In genomic region chr1:16921391-16922185, GRCh38 we compare ENCODE assay signal across 8 cellular contexts. TPM values are rescaled to one million over a fixed set of nuclear protein-coding genes. Genes with fewer than 3 reads are reported as not detected.
DNase-seq lines count a peak whose midpoint lies in the region; ATAC-seq, FAIRE-seq and TF ChIP-seq lines count a peak whose summit lies in the region.

Gene CROCC (plus strand): TSS chr1:16921931. CDS start chr1:16922019, 88 bp downstream.

- no peak within 1 kb of the TSS for H2BK120ac ChIP-seq in H1 (replicated peaks; ENCODE audit: low read depth, low read length)

- H2BK5ac ChIP-seq in H1 (ENCODE audit: low read depth, low read length): peak within 1 kb of the TSS; percentile 71; the same call in 1 of the 2 replicates

- peak within 1 kb of the TSS; percentile 55; the same call in 1 of the 2 replicates for H3K18ac ChIP-seq in H1 (ENCODE audit: extremely low read depth, low read length)

- TF ChIP-seq RAD21 in H1 (IDR thresholded peaks at IDR 0.05 in 1 of 2, conservative IDR thresholded peaks at IDR 0.05 in 1 of 2; ENCODE audit: low read depth in 2 of 2, low read length in 2 of 2): 0 out of 4 replicates have a peak, but pooled peaks of 1 of the 2 experiments have one; percentile 14

- H2BK20ac ChIP-seq in H1 (ENCODE audit: low read length): 0 out of 2 replicates have a peak within 1 kb of the TSS, but pooled peaks have one; percentile 32

- intact Hi-C loops in T-helper 2 cell treated with Interferon-gamma antibody and Interleukin-4, amounts not matched to agents 100 ng/mL and 5 ng/mL, for 36 hours (cut with micrococcal nuclease): no loop called here

- peaks cover 2% of the 10 kb centered on the region in 2 experiments for H4K20me1 ChIP-seq in H1 (replicated peaks in 1 of 2; ENCODE audit: control insufficient read depth in 1 of 2, insufficient read depth in 2 of 2, low read length in 2 of 2)

- H4K8ac ChIP-seq in H1 (ENCODE audit: extremely low read depth, insufficient read depth, low read length): peak within 1 kb of the TSS; percentile 69

- H3K9ac ChIP-seq in HUES64 (ENCODE audit: low read depth, low read length) (peak within 1 kb of the TSS; percentile 59), H1 (replicated peaks in 1 of 4; ENCODE audit: extremely low read depth in 1 of 4, low read depth in 3 of 4, low read length in 3 of 4) (peak within 1 kb of the TSS in 3 of 4 experiments; percentile 9 to 45 (median 23); a peak in 4 of 7 replicates)

- no peaks in the 10 kb centered on the region for H3K36me3 ChIP-seq in BE2C
- no peaks in the 10 kb centered on the region for H3K36me3 ChIP-seq in HUES64 (ENCODE audit: insufficient read depth, low read length)
- H3K36me3 ChIP-seq in H1 (ENCODE audit: control insufficient read depth in 2 of 4, insufficient read depth in 4 of 4, low read length in 3 of 4): no peaks in the 10 kb centered on the region

- H3K27me3 ChIP-seq in BE2C: no peaks in the 10 kb centered on the region
- H3K27me3 ChIP-seq in HUES64 (ENCODE audit: insufficient read depth, low read length): no peaks in the 10 kb centered on the region
- H3K27me3 ChIP-seq in H1 (replicated peaks in 1 of 4; ENCODE audit: control insufficient read depth in 3 of 4, extremely low read depth in 1 of 4, insufficient read depth in 3 of 4, low read length in 3 of 4): no peaks in the 10 kb centered on the region

- peak; percentile 98 for FAIRE-seq in H1 (lab: Jason Lieb, UNC)

- TF ChIP-seq CTCF in BE2C (IDR thresholded peaks at IDR 0.05; ENCODE audit: low read depth, low read length) (no peak), H1 (IDR thresholded peaks at IDR 0.05; ENCODE audit: control extremely low read depth in 1 of 3, insufficient read depth in 1 of 3, low read depth in 1 of 3, low read length in 3 of 3) (peak in 1 of 3 experiments; percentile 13; a peak in 1 of 4 replicates)

- H3K4me1 ChIP-seq in BE2C (no peaks in the 10 kb centered on the region; the same call in 1 of the 2 replicates), HUES64 (ENCODE audit: insufficient read depth, low read length) (peaks cover 6% of the 10 kb centered on the region; the same call in 1 of the 2 replicates), H1 (replicated peaks in 1 of 4; ENCODE audit: control insufficient read depth in 3 of 4, insufficient read depth in 4 of 4, low read length in 3 of 4) (peaks cover 0 to 29% (median 16%) of the 10 kb centered on the region in 4 experiments; a peak in 6 of 7 replicates)

- H3K4me2 ChIP-seq in H1 (ENCODE audit: insufficient read depth in 1 of 2, low read depth in 2 of 2, low read length in 2 of 2): peak within 1 kb of the TSS; percentile 82 to 90

- peak within 1 kb of the TSS; percentile 62 for H3K56ac ChIP-seq in H1 (replicated peaks; ENCODE audit: insufficient read length, low read depth, low read length)

- no peaks in the 10 kb centered on the region for H3K9me3 ChIP-seq in BE2C
- no peaks in the 10 kb centered on the region for H3K9me3 ChIP-seq in HUES64 (ENCODE audit: insufficient read depth, low read depth, low read length)
- no peaks in the 10 kb centered on the region for H3K9me3 ChIP-seq in H1 (ENCODE audit: insufficient read depth in 2 of 2, low read depth in 1 of 2, low read length in 1 of 2)

- peak within 1 kb of the TSS; percentile 43 for H3K27ac ChIP-seq in HUES64 (ENCODE audit: low read depth, low read length)
- 0 out of 2 replicates have a peak within 1 kb of the TSS, but pooled peaks have one; percentile 32 for H3K27ac ChIP-seq in H1 (ENCODE audit: low read depth, low read length)

- TF ChIP-seq POLR2A in H1 (IDR thresholded peaks at IDR 0.05; ENCODE audit: control extremely low read depth in 1 of 2, low read depth in 2 of 2, low read length in 2 of 2): peak in 1 of 2 experiments; percentile 83; a peak in 2 of 3 replicates

- CTCF ChIA-PET in H1 (lab: Charles Lee; ENCODE audit: partially characterized antibody): interaction anchor here (0.7 to 1.6 kb wide), 11 partner anchors 9 to 301 kb away, joined by 3 to 6 read pairs (median 4); no protein-coding TSS in a partner anchor

- WGBS in HUES64: 14% methylated on average over 17 of the region's 17 CpGs
- 10% methylated on average over 17 of the region's 17 CpGs; no CpG with 5 or more reads in 1 of the 2 experiments for WGBS in H1 (ENCODE audit: extremely low coverage in 1 of 2, insufficient coverage in 1 of 2, insufficient read length in 1 of 2, insufficient replicate concordance in 2 of 2, low coverage in 1 of 2, low lambda C conversion rate in 2 of 2, missing lambda C conversion rate in 1 of 2), 2 experiments

- peak within 1 kb of the TSS; percentile 60; the same call in 1 of the 2 replicates for H2AFZ ChIP-seq in H1 (ENCODE audit: low read length)

- H2BK15ac ChIP-seq in H1 (ENCODE audit: low read length): peak within 1 kb of the TSS; percentile 93; the same call in 1 of the 2 replicates

- H3K23ac ChIP-seq in H1 (ENCODE audit: insufficient read length): peak within 1 kb of the TSS; percentile 84

- H2BK12ac ChIP-seq in H1 (ENCODE audit: low read depth, low read length): peak within 1 kb of the TSS; percentile 75; the same call in 1 of the 2 replicates

- no peak within 1 kb of the TSS for H2AK5ac ChIP-seq in H1 (ENCODE audit: low read depth, low read length)

- H3K4me3 ChIP-seq in BE2C (ENCODE audit: low read depth, low read length) (peak within 1 kb of the TSS; percentile 46), HUES64 (ENCODE audit: low read length) (peak within 1 kb of the TSS; percentile 60), H1 (ENCODE audit: extremely low read depth in 1 of 4, insufficient read depth in 2 of 4, low read depth in 3 of 4, low read length in 4 of 4) (peak within 1 kb of the TSS; percentile 42 to 79 (median 54))

- peak within 1 kb of the TSS; percentile 95 for H3K4ac ChIP-seq in H1 (replicated peaks; ENCODE audit: insufficient read length, low read depth, low read length)

- peak within 1 kb of the TSS; percentile 83 for H4K91ac ChIP-seq in H1 (replicated peaks; ENCODE audit: insufficient read length, low read length)

- peaks cover 0 to 23% of the 10 kb centered on the region in 2 experiments; a peak in 2 of 4 replicates for H3K79me2 ChIP-seq in H1 (ENCODE audit: control insufficient read depth in 1 of 2, insufficient read depth in 2 of 2, low read length in 2 of 2)

- H3K14ac ChIP-seq in H1 (ENCODE audit: insufficient read length): no peak within 1 kb of the TSS

- peak in 1 of 2 experiments; percentile 56; a peak in 1 of 3 replicates for TF ChIP-seq EP300 in H1 (IDR thresholded peaks at IDR 0.05; ENCODE audit: borderline replicate concordance in 1 of 2, low read depth in 2 of 2, low read length in 2 of 2)

- H3K79me1 ChIP-seq in H1 (ENCODE audit: low read depth, low read length): peaks cover 13% of the 10 kb centered on the region

- peak; percentile 67 for DNase-seq in BE2C
- peak; percentile 75 to 88 for DNase-seq in H1 (ENCODE audit: low read depth in 1 of 2, low spot score in 2 of 2)
- no peak for DNase-seq in mesenteric fat pad (ENCODE audit: low spot score)
- DNase-seq in ureter (ENCODE audit: low spot score): no peak
- DNase-seq in superior temporal gyrus (ENCODE audit: extremely low spot score): no peak

- POLR2A ChIA-PET in H1 (lab: Charles Lee; ENCODE audit: partially characterized antibody): interaction anchor here (0.7 to 1.4 kb wide), 8 partner anchors 10 to 91 kb away, joined by 3 to 10 read pairs (median 3); partner anchors contain the start of genes MFAP2 and RNU1-2

- no peak for ATAC-seq in GM19397 (IDR thresholded peaks at IDR 0.05; ENCODE audit: unreplicated experiment)

- no peak within 1 kb of the TSS for H4K5ac ChIP-seq in H1 (ENCODE audit: insufficient read length, low read depth, low read length)

- H3K23me2 ChIP-seq in H1 (ENCODE audit: low read depth, low read length): peaks cover 4% of the 10 kb centered on the region; the same call in 1 of the 2 replicates

TF ChIP-seq in H1, 55 proteins besides CTCF, POLR2A, EP300 and RAD21 (continues in another document):
- TF ChIP-seq CHD1 (IDR thresholded peaks at IDR 0.05; ENCODE audit: low read depth, low read length): no peak
- TF ChIP-seq TCF12 (IDR thresholded peaks at IDR 0.05; ENCODE audit: low read depth, low read length): 0 out of 2 replicates have a peak, but pooled peaks have one; percentile 80
- no peak for TF ChIP-seq SP4 (IDR thresholded peaks at IDR 0.05; ENCODE audit: low read length)
- peak; percentile 32 for TF ChIP-seq KDM4A (IDR thresholded peaks at IDR 0.05; ENCODE audit: low read depth, low read length, severe bottlenecking)
- peak; percentile 70 for TF ChIP-seq ASH2L (IDR thresholded peaks at IDR 0.05; ENCODE audit: low read length)
- peak; percentile 53; the same call in 1 of the 2 replicates for TF ChIP-seq ATF3 (IDR thresholded peaks at IDR 0.05; ENCODE audit: insufficient read depth, low read depth, low read length)
- 0 out of 2 replicates have a peak, but pooled peaks have one; percentile 48 for TF ChIP-seq RBBP5 (IDR thresholded peaks at IDR 0.05; ENCODE audit: borderline replicate concordance, low read depth, low read length)
- no peak for TF ChIP-seq SAP30 (IDR thresholded peaks at IDR 0.05; ENCODE audit: insufficient read depth, insufficient replicate concordance, low read length)
- no peak for TF ChIP-seq CBX5 (IDR thresholded peaks at IDR 0.05; ENCODE audit: low read depth, low read length)
- no peak for TF ChIP-seq CEBPB (IDR thresholded peaks at IDR 0.05; ENCODE audit: low read depth, low read length)
- TF ChIP-seq GABPA (IDR thresholded peaks at IDR 0.05; ENCODE audit: borderline replicate concordance, insufficient read depth, low read length): no peak
- no peak for TF ChIP-seq NANOG (IDR thresholded peaks at IDR 0.05; ENCODE audit: insufficient read depth, low read depth, low read length, poor library complexity, severe bottlenecking)

RNA-seq across cellular contexts. Expression of gene CROCC, which starts in this region (rescaled TPM):
- polyA plus RNA-seq in BE2C (2012; ENCODE audit: insufficient read depth, insufficient read length, low read depth): 20.4 TPM
- polyA plus RNA-seq in HUES64 (2013, experiment 1 of 2): 20.0 TPM
- polyA plus RNA-seq in HUES64 (2013, experiment 2 of 2): 23.8 TPM
- 25.5 and 26.1 TPM in 2 replicates for total RNA-seq in T-helper 2 cell treated with Interferon-gamma antibody and Interleukin-4, amounts not matched to agents 100 ng/mL and 5 ng/mL, for 36 hours
- 39.5 and 42.3 TPM in 2 replicates for total RNA-seq in H1 (2021; fragmentation: NEBNext Ultra II Directional; extraction: Animal tissue kit (Norgen Biotek cat#: 25700))
- polyA plus RNA-seq in H1 (2011; rRNA removed): 12.1 and 24.9 TPM in 2 replicates
- 35.6 TPM for polyA plus RNA-seq in H1 (2011; cell fraction: cytosol; rRNA removed)
- 147 TPM for polyA plus RNA-seq in H1 (2011; cell fraction: nucleus; rRNA removed)
- 32.4 to 53.1 TPM (median 44.9 TPM) in 4 replicates for polyA plus RNA-seq in H1 (2012, experiment 1 of 2)
- polyA plus RNA-seq in H1 (2012, experiment 2 of 2): 16.9 TPM
- 20.0 TPM for polyA plus RNA-seq in H1 (2013, experiment 1 of 2)
- 18.9 TPM for polyA plus RNA-seq in H1 (2013, experiment 2 of 2)
- 13.7 and 18.3 TPM in 2 replicates for polyA minus RNA-seq in H1 (2011; rRNA and poly(A)+ RNA removed)
- 29.4 TPM for polyA minus RNA-seq in H1 (2011; cell fraction: cytosol; rRNA and poly(A)+ RNA removed)
- 44.5 TPM for polyA minus RNA-seq in H1 (2011; cell fraction: nucleus; rRNA and poly(A)+ RNA removed)
- total RNA-seq in mesenteric fat pad (14.4 TPM), ureter (38.5 TPM)

Comparison
In these comparisons a context has a peak if more than half of its experiments do, and no peak if none do; other contexts are left out.
1. DNase-seq: peak in BE2C (single experiment) and H1 (2 of 2); none in mesenteric fat pad (single experiment), ureter (single experiment) and superior temporal gyrus (single experiment).
2. Peak in every context shown above with its lines, with median percentiles within 50 percentile points of each other: H3K4me3 ChIP-seq.